13 cellular contexts compared by ENCODE assay signal in genomic region chr5:72067682-72068470, GRCh38. TPM values are rescaled to one million over a fixed set of nuclear protein-coding genes. Genes with fewer than 3 reads are reported as not detected.
A peak's percentile ranks its signal among the peaks of the same experiment; 100 is the strongest.
DNase-seq lines count a peak whose midpoint lies in the region; ATAC-seq, FAIRE-seq and TF ChIP-seq lines count a peak whose summit lies in the region.
"Had no signal": no experiment of that assay in that cellular context is flagged by ENCODE, and none has a peak within 500 bp of the region (broad histone marks: within the 10 kb centered on the region; RNA-seq: fewer than 3 reads in every experiment).

No MANE protein-coding gene starts in this region.

- no peaks in the 10 kb centered on the region for H3K36me3 ChIP-seq in HCT116 (ENCODE audit: control insufficient read depth in 1 of 2, insufficient read depth in 2 of 2, low read length in 2 of 2)

- H2AFZ ChIP-seq in HCT116 (ENCODE audit: low read depth, low read length, poor library complexity, severe bottlenecking), result peak overlapping the region; percentile 30

- H3K4me3 ChIP-seq in A549 (no peak overlapping the region; the same call in 2 of the 3 replicates), HCT116 (replicated peaks in 1 of 2; ENCODE audit: low read depth in 1 of 2, low read length in 2 of 2) (peak overlapping the region in 1 of 2 experiments; percentile 4; a peak in 1 of 4 replicates)
- H3K4me3 ChIP-seq: psoas muscle, SK-N-MC had no signal

- no peaks in the 10 kb centered on the region for H3K9me3 Mint-ChIP-seq in WTC11
- H3K9me3 Mint-ChIP-seq: CD4-positive, alpha-beta T cell had no signal

- TF ChIP-seq RAD21 in A549 (conservative IDR thresholded peaks at IDR 0.05 in 1 of 2, IDR thresholded peaks at IDR 0.05 in 1 of 2) (peak; percentile 13 to 39; a peak in 2 of 5 replicates), HCT116 (IDR thresholded peaks at IDR 0.05; ENCODE audit: low read depth) (no peak)

- BruUV-seq in HCT116 (replicated peaks; lab: Mats Ljungman, UMichigan), result no TSS peak

- no peaks in the 10 kb centered on the region for H3K9me3 ChIP-seq in A549
- H3K9me3 ChIP-seq in HCT116 (ENCODE audit: control insufficient read depth in 1 of 2, insufficient read depth in 1 of 2, low read depth in 1 of 2, low read length in 2 of 2), result no peaks in the 10 kb centered on the region
- H3K9me3 ChIP-seq: psoas muscle had no signal

- no peaks in the 10 kb centered on the region for H3K27me3 ChIP-seq in HCT116 (ENCODE audit: insufficient read depth, low read length)

- H3K4me1 Mint-ChIP-seq in WTC11, result peaks cover 53% of the 10 kb centered on the region

- DNase-seq in A549 (ENCODE audit: low read depth in 1 of 2, low spot score in 1 of 2) (peak; percentile 63 to 85), HCT116 (ENCODE audit: low read depth, low spot score) (peak; percentile 12), WTC11 (ENCODE audit: low spot score) (no peak), hepatic stellate cell (ENCODE audit: low spot score) (peak; percentile 53), SIG-M5 treated with dmso at 0.1 percent for 504 hours (lab: John Stamatoyannopoulos, UW; ENCODE audit: unreplicated experiment) (no peak), NOMO-1 (lab: John Stamatoyannopoulos, UW; ENCODE audit: unreplicated experiment in 2 of 2) (no peak), MV-4-11 (lab: John Stamatoyannopoulos, UW) (no peak)
- DNase-seq: CD4-positive, alpha-beta T cell; NCI-H2081 treated with DMSO at 0.1 percent for 48 hours; psoas muscle had no signal

- peak overlapping the region; percentile 61; the same call in 1 of the 2 replicates for H3K27ac Mint-ChIP-seq in WTC11
- H3K27ac Mint-ChIP-seq: CD4-positive, alpha-beta T cell had no signal

- H3K4me3 Mint-ChIP-seq in WTC11, result no peak overlapping the region
- H3K4me3 Mint-ChIP-seq: CD4-positive, alpha-beta T cell had no signal

- POLR2A ChIA-PET in A549 (lab: Yijun Ruan, JAX) (interaction anchor here (0.6 to 3.6 kb wide), 11 partner anchors 11 to 285 kb away, joined by 3 to 70 read pairs (median 4); partner anchors contain the start of gene MAP1B), HCT116 (lab: Charles Lee) (interaction anchor here (0.8 kb wide), 1 partner anchor 11 kb away, joined by 4 read pairs; no protein-coding TSS in a partner anchor), WTC11 (lab: Charles Lee) (no interaction called here)

- no peaks in the 10 kb centered on the region for H3K27me3 Mint-ChIP-seq in WTC11 (ENCODE audit: low read depth)

- H3K27ac ChIP-seq in A549 (peak overlapping the region; percentile 87 to 93), HCT116 (ENCODE audit: low read depth, low read length) (no peak overlapping the region; the same call in 1 of the 2 replicates)
- H3K27ac ChIP-seq: psoas muscle, SK-N-MC had no signal

- H4K20me1 ChIP-seq in HCT116 (ENCODE audit: insufficient read depth), result no peaks in the 10 kb centered on the region

- H3K36me3 Mint-ChIP-seq in WTC11, result no peaks in the 10 kb centered on the region

- H3K9ac ChIP-seq in HCT116 (ENCODE audit: low read length), result no peak overlapping the region

- peak; percentile 68 to 80; a peak in 3 of 5 replicates for TF ChIP-seq EP300 in A549 (IDR thresholded peaks at IDR 0.05)

- RAD21 ChIA-PET in HCT116 (lab: Charles Lee; ENCODE audit: low non-redundant PET in 1 of 2, low total read pairs in 2 of 2, uncharacterized antibody in 2 of 2, unreplicated experiment in 2 of 2), result no interaction called here

- no peaks in the 10 kb centered on the region for H3K9me2 ChIP-seq in HCT116 (ENCODE audit: insufficient read depth)

- H3K4me1 ChIP-seq in A549, result peaks cover 57% of the 10 kb centered on the region
- peaks cover 36 to 39% of the 10 kb centered on the region in 2 experiments for H3K4me1 ChIP-seq in HCT116 (ENCODE audit: control insufficient read depth in 1 of 2, insufficient read depth in 2 of 2, low read length in 2 of 2)
- H3K4me1 ChIP-seq: psoas muscle had no signal

- FAIRE-seq in A549 (lab: Jason Lieb, UNC), result peak; percentile 54
- FAIRE-seq: colon had no signal

- WGBS in A549 (ENCODE audit: missing lambda C conversion rate), result 11% methylated on average over 5 of the region's 5 CpGs

- intact Hi-C loops in HCT116 (cut with micrococcal nuclease), result no loop called here

- CTCF ChIA-PET in A549 (lab: Yijun Ruan, JAX) (interaction anchor here (0.7 to 1.9 kb wide), 10 partner anchors 42 to 290 kb away, joined by 3 to 5 read pairs (median 4); no protein-coding TSS in a partner anchor), HCT116 (lab: Charles Lee) (no interaction called here), WTC11 (lab: Charles Lee) (no interaction called here)

- H3K79me2 ChIP-seq in HCT116 (ENCODE audit: insufficient read depth, low read length), result no peaks in the 10 kb centered on the region

- TF ChIP-seq POLR2A in A549 (IDR thresholded peaks at IDR 0.05; ENCODE audit: low read length) (no peak), HCT116 (IDR thresholded peaks at IDR 0.05; ENCODE audit: borderline replicate concordance, extremely low read depth, insufficient read depth, insufficient read length) (no peak)

- TF ChIP-seq CTCF in A549 (IDR thresholded peaks at IDR 0.05) (no peak), HCT116 (IDR thresholded peaks at IDR 0.05 in 2 of 3, conservative IDR thresholded peaks at IDR 0.05 in 1 of 3; ENCODE audit: borderline replicate concordance in 1 of 3, insufficient read depth in 1 of 3, low read depth in 2 of 3, low read length in 2 of 3) (no peak), WTC11 (IDR thresholded peaks at IDR 0.05) (no peak)

- ATAC-seq in A549, result peak; percentile 90 to 95
- ATAC-seq in HCT116, result peak; percentile 87
- no peak for ATAC-seq in WTC11
- ATAC-seq in HG03439 (IDR thresholded peaks at IDR 0.05; ENCODE audit: unreplicated experiment), result no peak
- ATAC-seq: psoas muscle had no signal

- H3K4me2 ChIP-seq in A549 (peak overlapping the region; percentile 84), HCT116 (ENCODE audit: low read length) (peak overlapping the region; percentile 70)

TF ChIP-seq in A549, 52 proteins besides CTCF, POLR2A, EP300 and RAD21 (continues in another document):
- TF ChIP-seq ATOH8 (CRISPR knock-in tag; IDR thresholded peaks at IDR 0.05; ENCODE audit: low read depth) (no peak), CEBPB (IDR thresholded peaks at IDR 0.05) (peak; percentile 62 to 76; a peak in 3 of 4 replicates), TFCP2L1 (CRISPR knock-in tag; IDR thresholded peaks at IDR 0.05) (no peak), NPAS2 (CRISPR knock-in tag; IDR thresholded peaks at IDR 0.05; ENCODE audit: borderline replicate concordance) (no peak)

TF ChIP-seq in HCT116, 20 proteins besides CTCF, POLR2A, EP300 and RAD21:
- TF ChIP-seq JUND (IDR thresholded peaks at IDR 0.05) (peak; percentile 65), SP1 (IDR thresholded peaks at IDR 0.05; ENCODE audit: low read depth) (peak; percentile 30; the same call in 1 of the 2 replicates), FOSL1 (IDR thresholded peaks at IDR 0.05; ENCODE audit: low read depth) (peak; percentile 60), ZFX (IDR thresholded peaks at IDR 0.05) (no peak), TCF7L2 (IDR thresholded peaks at IDR 0.05; ENCODE audit: borderline replicate concordance, extremely low read depth, insufficient read depth, insufficient read length) (no peak)

TF ChIP-seq in WTC11, 78 proteins besides CTCF, POLR2A, EP300 and RAD21 (continues in another document):
- no peak for TF ChIP-seq FOXP1 (CRISPR knock-in tag; IDR thresholded peaks at IDR 0.05; ENCODE audit: borderline replicate concordance)
- TF ChIP-seq GRHL2 (CRISPR knock-in tag; IDR thresholded peaks at IDR 0.05; ENCODE audit: insufficient replicate concordance, severe bottlenecking), result no peak
- TF ChIP-seq PRDM15 (CRISPR knock-in tag; IDR thresholded peaks at IDR 0.05), result no peak
- no peak for TF ChIP-seq TCF7 (CRISPR knock-in tag; IDR thresholded peaks at IDR 0.05; ENCODE audit: low read depth)
- no peak for TF ChIP-seq ZNF423 (CRISPR knock-in tag; IDR thresholded peaks at IDR 0.05)
- no peak for TF ChIP-seq TEAD1 (CRISPR knock-in tag; IDR thresholded peaks at IDR 0.05)
- TF ChIP-seq NR3C1 (CRISPR knock-in tag; conservative IDR thresholded peaks at IDR 0.05; ENCODE audit: low read depth), result no peak
- no peak for TF ChIP-seq ELF4 (CRISPR knock-in tag; IDR thresholded peaks at IDR 0.05; ENCODE audit: low read depth)
- TF ChIP-seq ZNF263 (CRISPR knock-in tag; IDR thresholded peaks at IDR 0.05; ENCODE audit: low read depth), result no peak
- no peak for TF ChIP-seq ZNF671 (CRISPR knock-in tag; IDR thresholded peaks at IDR 0.05)
- TF ChIP-seq NR1H2 (CRISPR knock-in tag; IDR thresholded peaks at IDR 0.05), result no peak
- TF ChIP-seq HMGA2 (CRISPR knock-in tag; IDR thresholded peaks at IDR 0.05), result no peak

RNA-seq across cellular contexts. Expression of gene MAP1B, which starts 39.4 kb away (rescaled TPM):
- polyA plus RNA-seq in A549 (2011; rRNA removed), result 73.0 and 93.0 TPM in 2 replicates
- polyA plus RNA-seq in A549 (2012; cell fraction: cytosol; rRNA removed), result 16.2 and 17.0 TPM in 2 replicates
- polyA plus RNA-seq in A549 (2012; cell fraction: nucleus; rRNA removed), result 53.5 and 54.6 TPM in 2 replicates
- polyA plus RNA-seq in A549 (2017; fragmentation: RNase III; extraction: RNeasy Plus Mini Kit Qiagen cat#74134 plus additional on column Dnase treatment), result 37.1 to 49.1 TPM (median 40.2 TPM) in 3 replicates
- 191 and 227 TPM in 2 replicates for polyA minus RNA-seq in A549 (2011; rRNA and poly(A)+ RNA removed)
- 8.9 TPM for total RNA-seq in HCT116 (2021; ENCODE audit: unreplicated experiment)
- 5.7 and 8.1 TPM in 2 replicates for polyA plus RNA-seq in HCT116 (2012)
- 65.4 to 95.0 TPM (median 65.7 TPM) in 3 replicates for total RNA-seq in WTC11 (2021)

Comparison
In these comparisons a context has a peak if more than half of its experiments do, and no peak if none do; other contexts are left out.
1. ATAC-seq: peak in A549 (2 of 2) and HCT116 (single experiment); none in WTC11 (single experiment) and HG03439 (single experiment).
2. DNase-seq: peak in A549 (2 of 2), HCT116 (single experiment) and hepatic stellate cell (single experiment); none in WTC11 (single experiment), SIG-M5 treated with dmso at 0.1 percent for 504 hours (single experiment), NOMO-1 (0 of 2) and MV-4-11 (single experiment).
3. Of the 8 proteins assayed by ChIP-seq in both WTC11 and A549: peak only in WTC11: none; only in A549: MAX; in both: none; in neither: 6; mixed calls (peak in some experiments, not most) for 1.